Comparison of ENCODE assay signal across 21 cellular contexts in genomic region chr21:41917531-41917930, GRCh38. TPM values are rescaled to one million over a fixed set of nuclear protein-coding genes. Genes with fewer than 3 reads are reported as not detected.
DNase-seq lines count a peak whose midpoint lies in the region; ATAC-seq and TF ChIP-seq lines count a peak whose summit lies in the region.
"Had no signal": no experiment of that assay in that cellular context is flagged by ENCODE, and none has a peak within 500 bp of the region (broad histone marks: within the 10 kb centered on the region; RNA-seq: fewer than 3 reads in every experiment).

No MANE protein-coding gene starts in this region.

- peaks cover 11% of the 10 kb centered on the region for H3K36me3 Mint-ChIP-seq in activated naive CD8-positive, alpha-beta T cell treated with anti-CD3 and anti-CD28 coated beads, Interleukin-2, amount 10 ng/mL, durations not matched to agents 7 days and 5 days
- peaks cover 17% of the 10 kb centered on the region for H3K36me3 Mint-ChIP-seq in activated naive CD8-positive, alpha-beta T cell treated with anti-CD3 and anti-CD28 coated beads, Interleukin-2, amount 50 U/mL, for 24 hours (ENCODE audit: low read depth)
- H3K36me3 Mint-ChIP-seq in memory B cell = peaks cover 23% of the 10 kb centered on the region

- H3K9me3 ChIP-seq in sigmoid colon = no peaks in the 10 kb centered on the region
- H3K9me3 ChIP-seq in subcutaneous abdominal adipose tissue (ENCODE audit: control insufficient read depth in 5 of 5, low read length in 5 of 5) = peaks cover 0 to 2% (median 0%) of the 10 kb centered on the region in 5 donors
- H3K9me3 ChIP-seq in upper lobe of right lung = no peaks in the 10 kb centered on the region
- H3K9me3 ChIP-seq: BE2C; BLaER1 treated with 17β-estradiol and CSF1 and Interleukin-3, amounts not matched to agents 10 nM and 100 nM had no signal

- peak overlapping the region; percentile 26 for H3K27ac Mint-ChIP-seq in activated naive CD8-positive, alpha-beta T cell treated with anti-CD3 and anti-CD28 coated beads, Interleukin-2, amount 10 ng/mL, durations not matched to agents 7 days and 5 days
- H3K27ac Mint-ChIP-seq in activated naive CD8-positive, alpha-beta T cell treated with anti-CD3 and anti-CD28 coated beads, Interleukin-2, amount 50 U/mL, for 24 hours = no peak overlapping the region
- H3K27ac Mint-ChIP-seq in memory B cell = peak overlapping the region; percentile 31
- H3K27ac Mint-ChIP-seq: CD4-positive, alpha-beta T cell had no signal

- no peaks in the 10 kb centered on the region for H3K9me3 Mint-ChIP-seq in activated naive CD8-positive, alpha-beta T cell treated with anti-CD3 and anti-CD28 coated beads, Interleukin-2, amount 10 ng/mL, durations not matched to agents 7 days and 5 days
- H3K9me3 Mint-ChIP-seq in activated naive CD8-positive, alpha-beta T cell treated with anti-CD3 and anti-CD28 coated beads, Interleukin-2, amount 50 U/mL, for 24 hours = no peaks in the 10 kb centered on the region
- no peaks in the 10 kb centered on the region for H3K9me3 Mint-ChIP-seq in memory B cell
- H3K9me3 Mint-ChIP-seq: CD4-positive, alpha-beta T cell; CD8-positive, alpha-beta memory T cell had no signal

- H3K4me3 ChIP-seq in sigmoid colon (no peak overlapping the region), subcutaneous abdominal adipose tissue (ENCODE audit: low read depth in 1 of 5, low read length in 5 of 5) (no peak overlapping the region), upper lobe of right lung (no peak overlapping the region)
- H3K4me3 ChIP-seq: BLaER1 treated with 17β-estradiol and CSF1 and Interleukin-3, amounts not matched to agents 10 nM and 100 nM; GM23248 had no signal

- H3K4me3 Mint-ChIP-seq in activated naive CD8-positive, alpha-beta T cell treated with anti-CD3 and anti-CD28 coated beads, Interleukin-2, amount 10 ng/mL, durations not matched to agents 7 days and 5 days = no peak overlapping the region
- no peak overlapping the region for H3K4me3 Mint-ChIP-seq in activated naive CD8-positive, alpha-beta T cell treated with anti-CD3 and anti-CD28 coated beads, Interleukin-2, amount 50 U/mL, for 24 hours
- no peak overlapping the region for H3K4me3 Mint-ChIP-seq in memory B cell
- H3K4me3 Mint-ChIP-seq: CD14-positive monocyte; CD4-positive, alpha-beta T cell; CD8-positive, alpha-beta memory T cell had no signal

- no peaks in the 10 kb centered on the region for H3K4me1 ChIP-seq in sigmoid colon
- peaks cover 5 to 53% (median 37%) of the 10 kb centered on the region in 5 donors for H3K4me1 ChIP-seq in subcutaneous abdominal adipose tissue (ENCODE audit: control insufficient read depth in 5 of 5, insufficient read depth in 5 of 5, low read length in 5 of 5)
- no peaks in the 10 kb centered on the region for H3K4me1 ChIP-seq in upper lobe of right lung
- H3K4me1 ChIP-seq: BE2C had no signal

- no peak for TF ChIP-seq EP300 in sigmoid colon (IDR thresholded peaks at IDR 0.05)

- H3K9ac ChIP-seq in subcutaneous abdominal adipose tissue (ENCODE audit: low read length in 5 of 5) = peak overlapping the region in 1 of 5 donors; percentile 64
- H3K9ac ChIP-seq: BLaER1 treated with 17β-estradiol and CSF1 and Interleukin-3, amounts not matched to agents 10 nM and 100 nM; GM23248 had no signal

- H3K27me3 ChIP-seq in sigmoid colon (no peaks in the 10 kb centered on the region), subcutaneous abdominal adipose tissue (ENCODE audit: control insufficient read depth in 5 of 5, insufficient read depth in 4 of 5, low read length in 5 of 5) (no peaks in the 10 kb centered on the region), upper lobe of right lung (no peaks in the 10 kb centered on the region)
- H3K27me3 ChIP-seq: BE2C; BLaER1 treated with 17β-estradiol and CSF1 and Interleukin-3, amounts not matched to agents 10 nM and 100 nM had no signal

- H3K27me3 Mint-ChIP-seq in activated naive CD8-positive, alpha-beta T cell treated with anti-CD3 and anti-CD28 coated beads, Interleukin-2, amount 10 ng/mL, durations not matched to agents 7 days and 5 days = no peaks in the 10 kb centered on the region
- H3K27me3 Mint-ChIP-seq in activated naive CD8-positive, alpha-beta T cell treated with anti-CD3 and anti-CD28 coated beads, Interleukin-2, amount 50 U/mL, for 24 hours = no peaks in the 10 kb centered on the region
- no peaks in the 10 kb centered on the region for H3K27me3 Mint-ChIP-seq in memory B cell
- H3K27me3 Mint-ChIP-seq: CD4-positive, alpha-beta T cell; CD8-positive, alpha-beta memory T cell had no signal

- peaks cover 17 to 64% (median 40%) of the 10 kb centered on the region in 4 donors for H3K36me3 ChIP-seq in sigmoid colon
- peaks cover 0 to 75% (median 56%) of the 10 kb centered on the region in 5 donors for H3K36me3 ChIP-seq in subcutaneous abdominal adipose tissue (ENCODE audit: control insufficient read depth in 5 of 5, insufficient read depth in 5 of 5, low read length in 5 of 5)
- H3K36me3 ChIP-seq in upper lobe of right lung = peaks cover 54% of the 10 kb centered on the region
- H3K36me3 ChIP-seq: BE2C had no signal

- POLR2A ChIA-PET in activated naive CD8-positive, alpha-beta T cell treated with anti-CD3 and anti-CD28 coated beads, Interleukin-2, amount 10 ng/mL, durations not matched to agents 7 days and 5 days (lab: Charles Lee) = interaction anchor here (0.5 to 1.0 kb wide), 2 partner anchors 20 to 21 kb away, joined by 3 to 4 read pairs; no protein-coding TSS in a partner anchor

- no peaks in the 10 kb centered on the region for H3K4me1 Mint-ChIP-seq in activated naive CD8-positive, alpha-beta T cell treated with anti-CD3 and anti-CD28 coated beads, Interleukin-2, amount 10 ng/mL, durations not matched to agents 7 days and 5 days
- H3K4me1 Mint-ChIP-seq in activated naive CD8-positive, alpha-beta T cell treated with anti-CD3 and anti-CD28 coated beads, Interleukin-2, amount 50 U/mL, for 24 hours = peaks cover 14% of the 10 kb centered on the region
- peaks cover 12% of the 10 kb centered on the region for H3K4me1 Mint-ChIP-seq in memory B cell

- ATAC-seq in activated naive CD8-positive, alpha-beta T cell treated with anti-CD3 and anti-CD28 coated beads, Interleukin-2, amount 10 ng/mL, durations not matched to agents 7 days and 5 days (ENCODE audit: low read depth) = no peak
- no peak for ATAC-seq in activated naive CD8-positive, alpha-beta T cell treated with anti-CD3 and anti-CD28 coated beads, Interleukin-2, amount 50 U/mL, for 24 hours
- ATAC-seq in memory B cell (ENCODE audit: low read depth) (no peak), upper lobe of right lung (no peak)

- TF ChIP-seq POLR2A in sigmoid colon (IDR thresholded peaks at IDR 0.05) = no peak

- TF ChIP-seq CTCF in sigmoid colon (IDR thresholded peaks at IDR 0.05) = no peak
- TF ChIP-seq CTCF in upper lobe of right lung (IDR thresholded peaks at IDR 0.05) = no peak

- H3K27ac ChIP-seq in sigmoid colon (no peak overlapping the region), subcutaneous abdominal adipose tissue (ENCODE audit: low read depth, low read length) (peak overlapping the region; percentile 88), upper lobe of right lung (no peak overlapping the region)
- H3K27ac ChIP-seq: 22Rv1; BLaER1 treated with 17β-estradiol and CSF1 and Interleukin-3, amounts not matched to agents 10 nM and 100 nM; GM23248 had no signal

- no peak for DNase-seq in activated naive CD8-positive, alpha-beta T cell treated with anti-CD3 and anti-CD28 coated beads, Interleukin-2, amount 10 ng/mL, durations not matched to agents 7 days and 5 days
- no peak for DNase-seq in activated naive CD8-positive, alpha-beta T cell treated with anti-CD3 and anti-CD28 coated beads, Interleukin-2, amount 50 U/mL, for 24 hours
- DNase-seq in memory B cell (ENCODE audit: low spot score in 2 of 2) (no peak), sigmoid colon (peak; percentile 22), iPS-NIHi11 (ENCODE audit: low spot score) (no peak), upper lobe of right lung (no peak), Ammon's horn (ENCODE audit: low spot score) (no peak)
- DNase-seq: BE2C; CD4-positive, alpha-beta T cell; CD8-positive, alpha-beta memory T cell; DMS 273 treated with DMSO at 0.1 percent for 48 hours; DMS79; EL; GF-D8; GM23248; H7; HCEC 1CT had no signal

- 95 to 97% methylated on average over 4 of the region's 4 CpGs for WGBS in sigmoid colon, 2 donors

- intact Hi-C loops in sigmoid colon (cut with DNase I) (no loop called here), upper lobe of right lung (cut with DNase I) (no loop called here)

RNA-seq across cellular contexts. Expression of gene C2CD2, which starts 36.3 kb away (rescaled TPM):
- 10 to 100 TPM in 1 of 2 experiments, 1 to 10 TPM in 1; 9.4 to 11.9 TPM for total RNA-seq in activated naive CD8-positive, alpha-beta T cell treated with anti-CD3 and anti-CD28 coated beads, Interleukin-2, amount 10 ng/mL, durations not matched to agents 7 days and 5 days
- total RNA-seq in sigmoid colon (10 to 100 TPM; 19.0 to 45.1 (median 22.2) TPM), upper lobe of right lung (26.4 TPM)
- 1 to 10 TPM; 1.8 to 8.3 (median 3.7) TPM for polyA plus RNA-seq in sigmoid colon

RNA-seq across cellular contexts. Expression of gene PRDM15, which starts 38.4 kb away (rescaled TPM):
- total RNA-seq in activated naive CD8-positive, alpha-beta T cell treated with anti-CD3 and anti-CD28 coated beads, Interleukin-2, amount 10 ng/mL, durations not matched to agents 7 days and 5 days = 10 to 100 TPM; 14.2 to 14.8 TPM
- total RNA-seq in sigmoid colon (1 to 10 TPM; 3.5 to 6.9 (median 5.2) TPM), upper lobe of right lung (7.4 TPM)
- 1 to 10 TPM; 1.2 to 5.7 (median 3.0) TPM for polyA plus RNA-seq in sigmoid colon
